ENCODE assay signal across 30 cellular contexts in the genomic region with DNA sequence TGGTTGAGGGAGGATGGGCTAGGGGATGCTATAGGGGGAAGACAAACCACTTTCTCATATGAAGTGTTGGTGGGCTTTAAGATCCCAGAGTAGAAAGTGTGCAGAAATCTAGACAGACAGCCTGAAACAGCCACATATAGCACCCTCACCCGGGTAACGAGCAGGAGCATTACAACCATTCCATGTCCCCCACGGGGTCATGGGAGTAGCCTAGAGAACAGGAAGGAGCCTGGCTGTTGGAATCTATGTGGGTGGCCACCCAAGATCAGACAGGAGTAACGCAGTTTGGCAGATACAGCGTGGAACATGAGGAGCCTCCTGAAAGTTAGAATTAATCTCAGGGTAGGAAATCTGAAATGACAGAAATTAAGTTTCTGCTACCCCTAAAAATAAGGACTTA.
DNase-seq lines count a peak whose midpoint lies in the region; ATAC-seq, FAIRE-seq and TF ChIP-seq lines count a peak whose summit lies in the region.
"Had no signal": no experiment of that assay in that cellular context is flagged by ENCODE, and none has a peak within 500 bp of the region (broad histone marks: within the 10 kb centered on the region; RNA-seq: fewer than 3 reads in every experiment).

No MANE protein-coding gene starts in this region.

- H3K36me3 Mint-ChIP-seq in astrocyte (ENCODE audit: low read depth, unreplicated experiment) (no peaks in the 10 kb centered on the region), type B pancreatic cell (no peaks in the 10 kb centered on the region)
- H3K36me3 Mint-ChIP-seq: activated naive CD4-positive, alpha-beta T cell treated with anti-CD3 and anti-CD28 coated beads, Interleukin-2, amount 50 U/mL, for 72 hours; CD14-positive monocyte had no signal

- H3K27me3 ChIP-seq in astrocyte (ENCODE audit: insufficient read depth, low read length) = no peaks in the 10 kb centered on the region
- no peaks in the 10 kb centered on the region for H3K27me3 ChIP-seq in fibroblast of lung (ENCODE audit: control insufficient read depth, insufficient read depth, low read length)
- H3K27me3 ChIP-seq in osteoblast (ENCODE audit: insufficient read depth, low read length) = no peaks in the 10 kb centered on the region
- H3K27me3 ChIP-seq: dorsolateral prefrontal cortex had no signal

- H3K4me1 ChIP-seq in astrocyte (ENCODE audit: insufficient read depth, low read length) (peaks cover 4% of the 10 kb centered on the region), fibroblast of lung (ENCODE audit: control insufficient read depth, extremely low read depth, insufficient read depth, low read length) (no peaks in the 10 kb centered on the region), osteoblast (ENCODE audit: insufficient read depth, low read length) (no peaks in the 10 kb centered on the region)

- no peaks in the 10 kb centered on the region for H3K9me3 Mint-ChIP-seq in astrocyte (ENCODE audit: unreplicated experiment)
- peaks cover 11% of the 10 kb centered on the region for H3K9me3 Mint-ChIP-seq in type B pancreatic cell
- H3K9me3 Mint-ChIP-seq: activated naive CD4-positive, alpha-beta T cell treated with anti-CD3 and anti-CD28 coated beads, Interleukin-2, amount 50 U/mL, for 72 hours; activated T-helper 2 cell treated with anti-CD3 and anti-CD28 coated beads, Interferon-gamma antibody, Interleukin-2, Interleukin-4, amounts not matched to agents 10 μg/mL and 5 μg/mL and 100 μg/mL, durations not matched to agents 14 hours and 24 hours and 36 hours had no signal

- no peak for TF ChIP-seq CTCF in astrocyte (IDR thresholded peaks at IDR 0.05; ENCODE audit: insufficient read depth, low read depth, low read length)
- TF ChIP-seq CTCF in fibroblast of lung (conservative IDR thresholded peaks at IDR 0.05 in 1 of 2, IDR thresholded peaks at IDR 0.05 in 1 of 2; ENCODE audit: low read depth in 1 of 2, low read length in 2 of 2) = no peak
- no peak for TF ChIP-seq CTCF in osteoblast (IDR thresholded peaks at IDR 0.05; ENCODE audit: extremely low read depth, low read depth, low read length)
- no peak for TF ChIP-seq CTCF in type B pancreatic cell (conservative IDR thresholded peaks at IDR 0.05)

- H3K27ac ChIP-seq in astrocyte (ENCODE audit: low read depth, low read length) = no peak overlapping the region
- no peak overlapping the region for H3K27ac ChIP-seq in fibroblast of lung (ENCODE audit: insufficient read depth, low read length)
- H3K27ac ChIP-seq in osteoblast (ENCODE audit: low read depth, low read length) = no peak overlapping the region
- H3K27ac ChIP-seq: dorsolateral prefrontal cortex had no signal

- H4K20me1 ChIP-seq in astrocyte (ENCODE audit: insufficient read depth, low read length) (no peaks in the 10 kb centered on the region), fibroblast of lung (ENCODE audit: control insufficient read depth, extremely low read depth, insufficient read depth, low read length) (no peaks in the 10 kb centered on the region), osteoblast (ENCODE audit: insufficient read depth, low read length) (no peaks in the 10 kb centered on the region)

- no peaks in the 10 kb centered on the region for H3K79me2 ChIP-seq in astrocyte (ENCODE audit: insufficient read depth, low read length)
- no peaks in the 10 kb centered on the region for H3K79me2 ChIP-seq in fibroblast of lung (ENCODE audit: control insufficient read depth, insufficient read depth, low read length)
- H3K79me2 ChIP-seq in osteoblast (ENCODE audit: insufficient read depth, low read length) = no peaks in the 10 kb centered on the region

- peak overlapping the region; percentile 12 for H3K4me2 ChIP-seq in astrocyte (ENCODE audit: low read length)
- no peak overlapping the region for H3K4me2 ChIP-seq in fibroblast of lung (ENCODE audit: extremely low read depth, insufficient read depth, low read length)
- no peak overlapping the region for H3K4me2 ChIP-seq in osteoblast (ENCODE audit: insufficient read depth, low read length)

- H3K27ac Mint-ChIP-seq in astrocyte (ENCODE audit: unreplicated experiment) (peak overlapping the region; percentile 22), type B pancreatic cell (peak overlapping the region; percentile 49)
- H3K27ac Mint-ChIP-seq: activated naive CD4-positive, alpha-beta T cell treated with anti-CD3 and anti-CD28 coated beads, Interleukin-2, amount 50 U/mL, for 72 hours; activated T-helper 2 cell treated with anti-CD3 and anti-CD28 coated beads, Interferon-gamma antibody, Interleukin-2, Interleukin-4, amounts not matched to agents 10 μg/mL and 5 μg/mL and 100 μg/mL, durations not matched to agents 14 hours and 24 hours and 36 hours; CD14-positive monocyte had no signal

- H2AFZ ChIP-seq in astrocyte (ENCODE audit: low read depth, low read length) (no peak overlapping the region), fibroblast of lung (ENCODE audit: low read length) (peak overlapping the region; percentile 12), osteoblast (ENCODE audit: low read length) (peak overlapping the region; percentile 60)

- H3K36me3 ChIP-seq in astrocyte (ENCODE audit: insufficient read depth, low read length) (no peaks in the 10 kb centered on the region), fibroblast of lung (ENCODE audit: control insufficient read depth, insufficient read depth, low read length) (no peaks in the 10 kb centered on the region), osteoblast (ENCODE audit: insufficient read depth, low read length) (no peaks in the 10 kb centered on the region)
- H3K36me3 ChIP-seq: thoracic aorta had no signal

- no peaks in the 10 kb centered on the region for H3K9me3 ChIP-seq in astrocyte (ENCODE audit: insufficient read depth, low read depth, low read length)
- no peaks in the 10 kb centered on the region for H3K9me3 ChIP-seq in fibroblast of lung (ENCODE audit: control insufficient read depth, insufficient read depth, low read depth, low read length)
- no peaks in the 10 kb centered on the region for H3K9me3 ChIP-seq in osteoblast (ENCODE audit: low read depth, low read length)
- H3K9me3 ChIP-seq: thoracic aorta had no signal

- H3K9ac ChIP-seq in astrocyte (ENCODE audit: low read length) (no peak overlapping the region), fibroblast of lung (ENCODE audit: insufficient read depth, low read length) (no peak overlapping the region)

- H3K4me3 ChIP-seq in astrocyte (ENCODE audit: insufficient read depth, low read depth, low read length) = no peak overlapping the region
- no peak overlapping the region for H3K4me3 ChIP-seq in fibroblast of lung (replicated peaks in 1 of 4; ENCODE audit: control extremely low read depth in 1 of 4, insufficient read depth in 1 of 4, low read depth in 3 of 4, low read length in 4 of 4)
- no peak overlapping the region for H3K4me3 ChIP-seq in osteoblast (ENCODE audit: insufficient read depth, low read length)
- H3K4me3 ChIP-seq: dorsolateral prefrontal cortex, thoracic aorta had no signal

- H3K4me1 Mint-ChIP-seq in astrocyte (ENCODE audit: low read depth, unreplicated experiment) (peaks cover 21% of the 10 kb centered on the region), type B pancreatic cell (ENCODE audit: unreplicated experiment) (peaks cover 28% of the 10 kb centered on the region)
- H3K4me1 Mint-ChIP-seq: CD14-positive monocyte had no signal

- H3K4me3 Mint-ChIP-seq in astrocyte (ENCODE audit: unreplicated experiment) = peak overlapping the region; percentile 35
- H3K4me3 Mint-ChIP-seq in type B pancreatic cell = no peak overlapping the region
- H3K4me3 Mint-ChIP-seq: CD14-positive monocyte had no signal

- DNase-seq in astrocyte (ENCODE audit: low read depth) (no peak), fibroblast of lung (ENCODE audit: low read depth in 2 of 2) (peak in 1 of 2 donors; percentile 48), osteoblast (ENCODE audit: insufficient read length, low spot score, missing footprints) (peak; percentile 47), type B pancreatic cell (ENCODE audit: extremely low spot score, unreplicated experiment) (no peak), NCI-H2196 (lab: John Stamatoyannopoulos, UW; ENCODE audit: unreplicated experiment) (no peak), NCI-H69 (lab: John Stamatoyannopoulos, UW) (no peak)
- DNase-seq: activated CD4-positive, alpha-beta T cell treated with anti-CD3 and anti-CD28 coated beads, Interleukin-2, amount 50 U/mL, for 48 hours; activated CD4-positive, CD25-positive, alpha-beta regulatory T cell; activated CD8-positive, alpha-beta memory T cell treated with anti-CD3 and anti-CD28 coated beads, Interleukin-2, amount 50 U/mL, for 48 hours; anterior cingulate cortex; caudate nucleus; dorsolateral prefrontal cortex; foreskin melanocyte; GOT3; islet precursor cell; NCI-H1105 treated with DMSO at 0.1 percent for 48 hours; NCI-H2029 treated with DMSO at 0.1 percent for 48 hours; NCI-H226; NCI-H774; nucleus accumbens; small intestine; T1000 had no signal

- ATAC-seq in GM21526 (IDR thresholded peaks at IDR 0.05; ENCODE audit: low FRiP score, unreplicated experiment) = no peak
- no peak for ATAC-seq in HG02763 (IDR thresholded peaks at IDR 0.05; ENCODE audit: unreplicated experiment)
- ATAC-seq: activated naive CD4-positive, alpha-beta T cell treated with anti-CD3 and anti-CD28 coated beads, Interleukin-2, amount 50 U/mL, for 72 hours had no signal

- no peak for FAIRE-seq in astrocyte (lab: Jason Lieb, UNC)
- FAIRE-seq: GM12892, GM19239, small intestine had no signal

- H3K27me3 Mint-ChIP-seq in astrocyte (ENCODE audit: low read depth, unreplicated experiment) = peaks cover 3% of the 10 kb centered on the region
- H3K27me3 Mint-ChIP-seq in type B pancreatic cell = no peaks in the 10 kb centered on the region
